Comparison of ENCODE assay signal across 8 cellular contexts in genomic region chr15:75452364-75452967, GRCh38. TPM values are rescaled to one million over a fixed set of nuclear protein-coding genes. Genes with fewer than 3 reads are reported as not detected.
DNase-seq lines count a peak whose midpoint lies in the region; ATAC-seq and TF ChIP-seq lines count a peak whose summit lies in the region.

No MANE protein-coding gene starts in this region.

- H3K9me3 Mint-ChIP-seq in Calu3 (ENCODE audit: low read depth, unreplicated experiment) (no peaks in the 10 kb centered on the region), nephron progenitor cell (no peaks in the 10 kb centered on the region)
- no peaks in the 10 kb centered on the region for H3K9me3 Mint-ChIP-seq in stimulated activated naive CD8-positive, alpha-beta T cell treated with anti-CD3 and anti-CD28 coated beads, Interleukin-15, amount 100 ng/mL, for 72 hours

- no peaks in the 10 kb centered on the region for H3K9me3 ChIP-seq in Karpas-422 (ENCODE audit: low read length)
- no peaks in the 10 kb centered on the region for H3K9me3 ChIP-seq in RWPE2 (ENCODE audit: severe bottlenecking)

- BruUV-seq in Calu3 (replicated peaks; lab: Mats Ljungman, UMichigan): TSS peak; percentile 63

- H3K79me2 ChIP-seq in Karpas-422 (ENCODE audit: low read length): peaks cover 36% of the 10 kb centered on the region

- H3K4me2 ChIP-seq in Karpas-422 (ENCODE audit: low read depth, low read length, poor library complexity, severe bottlenecking): peak overlapping the region; percentile 94

- no peak overlapping the region for H2AFZ ChIP-seq in Karpas-422 (ENCODE audit: low read length)

- H3K36me3 Mint-ChIP-seq in Calu3 (ENCODE audit: insufficient read depth, unreplicated experiment) (peaks cover 79% of the 10 kb centered on the region), nephron progenitor cell (ENCODE audit: low read depth) (peaks cover 4% of the 10 kb centered on the region)

- no peaks in the 10 kb centered on the region for H3K9me2 ChIP-seq in Karpas-422 (replicated peaks; ENCODE audit: insufficient read depth, low read length)

- TF ChIP-seq CTCF in Calu3 (IDR thresholded peaks at IDR 0.05; ENCODE audit: unreplicated experiment) (no peak), RWPE2 (IDR thresholded peaks at IDR 0.05; ENCODE audit: poor library complexity, severe bottlenecking) (no peak), fibroblast of pulmonary artery (IDR thresholded peaks at IDR 0.05; ENCODE audit: low read length, missing control alignments) (no peak), nephron progenitor cell (IDR thresholded peaks at IDR 0.05) (no peak)

- DNase-seq in Calu3 (peak; percentile 82), Karpas-422 (peak; percentile 93), RWPE2 (ENCODE audit: low spot score) (peak; percentile 92), fibroblast of pulmonary artery (ENCODE audit: low read depth) (peak; percentile 78), nephron progenitor cell (peak; percentile 68)
- DNase-seq in activated T-helper 9 cell treated with anti-CD3 and anti-CD28 coated beads, Interleukin-2, amount 50 U/mL, for 16 hours (ENCODE audit: low read depth): peak; percentile 64
- peak; percentile 83 to 84 for DNase-seq in stimulated activated naive CD8-positive, alpha-beta T cell treated with anti-CD3 and anti-CD28 coated beads, Interleukin-15, amount 100 ng/mL, for 72 hours

- H3K36me3 ChIP-seq in Karpas-422 (ENCODE audit: insufficient read depth, low read length) (peaks cover 3% of the 10 kb centered on the region; the same call in 1 of the 2 replicates), RWPE2 (ENCODE audit: low read depth) (peaks cover 1% of the 10 kb centered on the region; the same call in 1 of the 2 replicates)

- H3K27ac Mint-ChIP-seq in Calu3 (ENCODE audit: unreplicated experiment) (peak overlapping the region; percentile 87), nephron progenitor cell (peak overlapping the region; percentile 99)
- peak overlapping the region; percentile 97 to 100 for H3K27ac Mint-ChIP-seq in stimulated activated naive CD8-positive, alpha-beta T cell treated with anti-CD3 and anti-CD28 coated beads, Interleukin-15, amount 100 ng/mL, for 72 hours

- peak overlapping the region; percentile 94 for H3K9ac ChIP-seq in Karpas-422 (ENCODE audit: low read length)

- H3K4me3 ChIP-seq in Karpas-422 (ENCODE audit: low read length): peak overlapping the region; percentile 78
- H3K4me3 ChIP-seq in RWPE2 (ENCODE audit: severe bottlenecking): peak overlapping the region; percentile 75
- peak overlapping the region; percentile 80 for H3K4me3 ChIP-seq in fibroblast of pulmonary artery (replicated peaks; ENCODE audit: low read depth, low read length)

- H3K4me1 ChIP-seq in Karpas-422 (ENCODE audit: low read length): peaks cover 49% of the 10 kb centered on the region
- peaks cover 6% of the 10 kb centered on the region for H3K4me1 ChIP-seq in RWPE2 (ENCODE audit: insufficient read depth, poor library complexity, severe bottlenecking)

- H3K27me3 ChIP-seq in Karpas-422 (ENCODE audit: low read length): no peaks in the 10 kb centered on the region
- no peaks in the 10 kb centered on the region for H3K27me3 ChIP-seq in RWPE2 (ENCODE audit: insufficient read depth, poor library complexity, severe bottlenecking)

- peak overlapping the region; percentile 89 for H3K27ac ChIP-seq in Karpas-422 (ENCODE audit: low read length)
- H3K27ac ChIP-seq in RWPE2 (ENCODE audit: poor library complexity, severe bottlenecking): peak overlapping the region; percentile 89

- intact Hi-C loops in Calu3 (cut with micrococcal nuclease; ENCODE audit: unreplicated experiment): loop anchor here (5.0 kb wide), 1 partner anchor 190 kb away; the partner anchor contains the start of gene IMP3

- H3K27me3 Mint-ChIP-seq in Calu3 (ENCODE audit: unreplicated experiment): no peaks in the 10 kb centered on the region
- H3K27me3 Mint-ChIP-seq in nephron progenitor cell (ENCODE audit: low read depth, poor library complexity): peaks cover 3% of the 10 kb centered on the region
- no peaks in the 10 kb centered on the region for H3K27me3 Mint-ChIP-seq in stimulated activated naive CD8-positive, alpha-beta T cell treated with anti-CD3 and anti-CD28 coated beads, Interleukin-15, amount 100 ng/mL, for 72 hours

- H3K4me3 Mint-ChIP-seq in Calu3 (ENCODE audit: low read depth, unreplicated experiment) (peak overlapping the region; percentile 99), nephron progenitor cell (peak overlapping the region; percentile 93)
- peak overlapping the region; percentile 96 to 97 for H3K4me3 Mint-ChIP-seq in stimulated activated naive CD8-positive, alpha-beta T cell treated with anti-CD3 and anti-CD28 coated beads, Interleukin-15, amount 100 ng/mL, for 72 hours

- CTCF ChIA-PET in Calu3 (lab: Charles Lee): interaction anchor here (0.7 to 7.0 kb wide), 9 partner anchors 32 to 568 kb away, joined by 3 to 83 read pairs (median 4); partner anchors contain the start of gene MAN2C1

- H3K4me1 Mint-ChIP-seq in Calu3 (ENCODE audit: low read depth, unreplicated experiment) (peaks cover 17% of the 10 kb centered on the region), nephron progenitor cell (peaks cover 58% of the 10 kb centered on the region)
- peaks cover 41% of the 10 kb centered on the region for H3K4me1 Mint-ChIP-seq in stimulated activated naive CD8-positive, alpha-beta T cell treated with anti-CD3 and anti-CD28 coated beads, Interleukin-15, amount 100 ng/mL, for 72 hours

- H4K20me1 ChIP-seq in Karpas-422 (ENCODE audit: insufficient read depth, low read depth, low read length): peaks cover 28% of the 10 kb centered on the region

- ATAC-seq in RWPE2 (ENCODE audit: low read depth): peak; percentile 24
- peak; percentile 22 for ATAC-seq in stimulated activated naive CD8-positive, alpha-beta T cell treated with anti-CD3 and anti-CD28 coated beads, Interleukin-15, amount 100 ng/mL, for 72 hours
- no peak for ATAC-seq in HG02642 (IDR thresholded peaks at IDR 0.05; ENCODE audit: poor library complexity, unreplicated experiment)

RNA-seq across cellular contexts. Expression of gene SIN3A, which starts 1.0 kb away (rescaled TPM):
- total RNA-seq in Calu3 (2022): 91.4 and 97.6 TPM in 2 replicates
- 28.9 and 45.3 TPM in 2 replicates for total RNA-seq in Karpas-422 (2014; rRNA removed; shearing (Covaris generic); ENCODE audit: low replicate concordance)
